8 cellular contexts compared by ENCODE assay signal in the genomic region with DNA sequence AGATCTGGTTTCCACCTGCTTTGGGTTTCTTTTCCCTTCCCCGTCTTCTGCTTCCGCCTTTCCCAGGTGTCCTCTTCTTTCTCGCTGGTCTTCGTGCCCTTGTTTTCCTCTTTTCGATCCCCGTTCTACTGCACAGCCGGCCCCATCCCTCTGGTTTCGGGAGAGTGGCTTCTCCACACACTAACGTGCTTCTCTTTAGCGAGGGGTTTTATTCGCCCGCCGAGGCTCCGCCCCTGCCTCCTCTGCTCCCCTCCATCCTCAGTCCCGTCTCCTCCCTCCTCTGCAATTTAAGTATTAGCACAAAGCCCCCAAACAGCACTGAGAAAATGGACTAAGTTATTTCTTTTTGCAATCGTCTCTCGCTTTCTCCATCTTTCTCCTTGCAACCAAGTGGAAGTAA. TPM values are rescaled to one million over a fixed set of nuclear protein-coding genes. Genes with fewer than 3 reads are reported as not detected.
DNase-seq lines count a peak whose midpoint lies in the region; ATAC-seq and TF ChIP-seq lines count a peak whose summit lies in the region.

A gene (minus strand): TSS at position 182 of the 400 bp plus-strand sequence. CDS start 746 bp downstream, outside the sequence.

- no TSS peak for BruUV-seq in MCF 10A (replicated peaks; lab: Mats Ljungman, UMichigan)

- no peaks in the 10 kb centered on the region for H3K36me3 Mint-ChIP-seq in MCF 10A (ENCODE audit: insufficient read depth, unreplicated experiment)
- H3K36me3 Mint-ChIP-seq in activated CD4-positive, alpha-beta T cell treated with anti-CD3 and anti-CD28 coated beads, Interleukin-2, amount 10 ng/mL, durations not matched to agents 24 days and 14 days (ENCODE audit: low read depth) = no peaks in the 10 kb centered on the region

- CTCF ChIA-PET in MCF 10A (lab: Yijun Ruan, JAX) (interaction anchor here (0.6 to 12.2 kb wide), 8 partner anchors 10 to 197 kb away, joined by 3 to 766 read pairs (median 5); a partner anchor contains a TSS), GM10248 (lab: Yijun Ruan, JAX) (interaction anchor here (7.6 to 12.7 kb wide), 2 partner anchors 7 to 62 kb away, joined by 42 to 164 read pairs; a partner anchor contains a TSS)

- peak; percentile 60 for ATAC-seq in mucosa of descending colon
- no peak for ATAC-seq in HG02938 (IDR thresholded peaks at IDR 0.05; ENCODE audit: unreplicated experiment)

- H3K27ac ChIP-seq in breast epithelium (peak within 1 kb of the TSS; percentile 69 to 76), thymus (ENCODE audit: low read depth) (no peak within 1 kb of the TSS)

- 3% methylated on average over 17 of the region's 17 CpGs for WGBS in thymus

- H3K27ac Mint-ChIP-seq in MCF 10A (ENCODE audit: low read depth, unreplicated experiment) = no peak within 1 kb of the TSS
- H3K27ac Mint-ChIP-seq in activated CD4-positive, alpha-beta T cell treated with anti-CD3 and anti-CD28 coated beads, Interleukin-2, amount 10 ng/mL, durations not matched to agents 24 days and 14 days = no peak within 1 kb of the TSS

- POLR2A ChIA-PET in MCF 10A (lab: Yijun Ruan, JAX) = interaction anchor here (0.7 to 7.5 kb wide), 9 partner anchors 11 to 105 kb away, joined by 3 to 78 read pairs (median 4); a partner anchor contains a TSS
- POLR2A ChIA-PET in GM10248 (lab: Yijun Ruan, JAX) = no interaction called here

- H3K27me3 Mint-ChIP-seq in MCF 10A (ENCODE audit: insufficient read depth, unreplicated experiment) = no peaks in the 10 kb centered on the region
- H3K27me3 Mint-ChIP-seq in activated CD4-positive, alpha-beta T cell treated with anti-CD3 and anti-CD28 coated beads, Interleukin-2, amount 10 ng/mL, durations not matched to agents 24 days and 14 days = peaks cover 33% of the 10 kb centered on the region

- H3K36me3 ChIP-seq in breast epithelium = no peaks in the 10 kb centered on the region
- H3K36me3 ChIP-seq in mucosa of descending colon (ENCODE audit: low read depth) = no peaks in the 10 kb centered on the region
- no peaks in the 10 kb centered on the region for H3K36me3 ChIP-seq in thymus (ENCODE audit: control insufficient read depth, insufficient read depth)

- peak; percentile 98 for TF ChIP-seq POLR2A in breast epithelium (IDR thresholded peaks at IDR 0.05)

- DNase-seq in breast epithelium (ENCODE audit: low spot score in 2 of 2) = peak; percentile 52 to 68
- no peak for DNase-seq in MCF 10A (ENCODE audit: unreplicated experiment)
- peak; percentile 68 for DNase-seq in activated CD4-positive, alpha-beta T cell treated with anti-CD3 and anti-CD28 coated beads, Interleukin-2, amount 10 ng/mL, durations not matched to agents 24 days and 14 days
- DNase-seq in epidermal melanocyte (ENCODE audit: insufficient read length, low spot score) = peak; percentile 61
- peak in 2 of 3 donors; percentile 66 to 70 for DNase-seq in mucosa of descending colon
- no peak for DNase-seq in GM10248 (ENCODE audit: extremely low spot score)

- TF ChIP-seq CTCF in breast epithelium (IDR thresholded peaks at IDR 0.05) = no peak
- TF ChIP-seq CTCF in MCF 10A (IDR thresholded peaks at IDR 0.05; ENCODE audit: unreplicated experiment) = no peak
- TF ChIP-seq CTCF in mucosa of descending colon (IDR thresholded peaks at IDR 0.05) = no peak
- no peak for TF ChIP-seq CTCF in GM10248 (IDR thresholded peaks at IDR 0.05; ENCODE audit: control extremely low read depth, extremely low read depth, low read depth, missing control alignments)

- intact Hi-C loops in breast epithelium (cut with DNase I; ENCODE audit: low total_unique reads) (no loop called here), MCF 10A (cut with micrococcal nuclease) (no loop called here), mucosa of descending colon (cut with DNase I, micrococcal nuclease) (no loop called here)
- intact Hi-C loops in activated CD4-positive, alpha-beta T cell treated with anti-CD3 and anti-CD28 coated beads, Interleukin-2, amount 10 ng/mL, durations not matched to agents 24 days and 14 days (cut with micrococcal nuclease) = loop anchor here (10.0 kb wide), 1 partner anchor 199 kb away; a partner anchor contains a TSS

- no peaks in the 10 kb centered on the region for H3K9me3 Mint-ChIP-seq in MCF 10A (ENCODE audit: unreplicated experiment)
- no peaks in the 10 kb centered on the region for H3K9me3 Mint-ChIP-seq in activated CD4-positive, alpha-beta T cell treated with anti-CD3 and anti-CD28 coated beads, Interleukin-2, amount 10 ng/mL, durations not matched to agents 24 days and 14 days

- no peaks in the 10 kb centered on the region for H3K9me3 ChIP-seq in breast epithelium
- no peaks in the 10 kb centered on the region for H3K9me3 ChIP-seq in mucosa of descending colon
- H3K9me3 ChIP-seq in thymus (ENCODE audit: control insufficient read depth) = no peaks in the 10 kb centered on the region

- peaks cover 5% of the 10 kb centered on the region for H3K4me1 Mint-ChIP-seq in MCF 10A (ENCODE audit: insufficient read depth, unreplicated experiment)
- no peaks in the 10 kb centered on the region for H3K4me1 Mint-ChIP-seq in activated CD4-positive, alpha-beta T cell treated with anti-CD3 and anti-CD28 coated beads, Interleukin-2, amount 10 ng/mL, durations not matched to agents 24 days and 14 days

- peak within 1 kb of the TSS; percentile 42 to 66 (median 62) for H3K4me3 ChIP-seq in breast epithelium
- peak within 1 kb of the TSS; percentile 3 for H3K4me3 ChIP-seq in mucosa of descending colon
- H3K4me3 ChIP-seq in thymus (ENCODE audit: low read length) = peak within 1 kb of the TSS; percentile 27

- H3K27me3 ChIP-seq in breast epithelium = no peaks in the 10 kb centered on the region
- H3K27me3 ChIP-seq in thymus (ENCODE audit: control insufficient read depth, insufficient read depth) = peaks cover 13% of the 10 kb centered on the region

- H3K4me3 Mint-ChIP-seq in MCF 10A (ENCODE audit: unreplicated experiment) = no peak within 1 kb of the TSS
- H3K4me3 Mint-ChIP-seq in activated CD4-positive, alpha-beta T cell treated with anti-CD3 and anti-CD28 coated beads, Interleukin-2, amount 10 ng/mL, durations not matched to agents 24 days and 14 days = no peak within 1 kb of the TSS

- H3K4me1 ChIP-seq in breast epithelium (no peaks in the 10 kb centered on the region), mucosa of descending colon (ENCODE audit: low read depth) (no peaks in the 10 kb centered on the region), thymus (ENCODE audit: control insufficient read depth, insufficient read depth, low read length) (no peaks in the 10 kb centered on the region)

RNA-seq across cellular contexts. Expression of the gene that starts here (rescaled TPM):
- total RNA-seq in breast epithelium = 10 to 100 TPM; 46.8 to 98.9 (median 61.9) TPM
- 1.5 and 2.4 TPM in 2 replicates for total RNA-seq in MCF 10A (2022)
- not detected in 2 replicates for total RNA-seq in activated CD4-positive, alpha-beta T cell treated with anti-CD3 and anti-CD28 coated beads, Interleukin-2, amount 10 ng/mL, durations not matched to agents 24 days and 14 days
- 10 to 100 TPM; 16.0 to 26.4 (median 22.0) TPM for total RNA-seq in mucosa of descending colon
- polyA plus RNA-seq in thymus = 15.0 TPM

Comparison
In these comparisons a context has a peak if more than half of its experiments do, and no peak if none do; other contexts are left out.
1. DNase-seq: peak in breast epithelium (2 of 2), epidermal melanocyte (single experiment) and mucosa of descending colon (2 of 3); none in MCF 10A (single experiment) and GM10248 (single experiment).
2. Peak in DNase-seq in activated CD4-positive, alpha-beta T cell treated with anti-CD3 and anti-CD28 coated beads, Interleukin-2, amount 10 ng/mL, durations not matched to agents 24 days and 14 days; RNA of the gene not detected or under 1 TPM.
3. H3K4me3 ChIP-seq: peak in every context shown above with its lines; median percentile 62 in breast epithelium; 27 in thymus; 3 in mucosa of descending colon.